Comparison of ENCODE assay signal across 10 cellular contexts in genomic region chr19:9935409-9936062, GRCh38.
A peak's percentile ranks its signal among the peaks of the same experiment; 100 is the strongest.
DNase-seq lines count a peak whose midpoint lies in the region; ATAC-seq and TF ChIP-seq lines count a peak whose summit lies in the region.
"Had no signal": no experiment of that assay in that cellular context is flagged by ENCODE, and none has a peak within 500 bp of the region (broad histone marks: within the 10 kb centered on the region; RNA-seq: fewer than 3 reads in every experiment).

No MANE protein-coding gene starts in this region.

- TF ChIP-seq CTCF in GM13977 (IDR thresholded peaks at IDR 0.05; ENCODE audit: extremely low read depth, insufficient read depth, missing control alignments) (no peak), nephron progenitor cell (IDR thresholded peaks at IDR 0.05) (no peak)

- H3K36me3 ChIP-seq in ACC112 (ENCODE audit: insufficient read depth, low read length) = no peaks in the 10 kb centered on the region
- H3K36me3 ChIP-seq: adrenal gland had no signal

- H3K27me3 Mint-ChIP-seq in central memory CD8-positive, alpha-beta T cell = peaks cover 73% of the 10 kb centered on the region
- peaks cover 44% of the 10 kb centered on the region for H3K27me3 Mint-ChIP-seq in nephron progenitor cell (ENCODE audit: low read depth, poor library complexity)

- peak overlapping the region; percentile 33; the same call in 1 of the 2 replicates for H3K4me3 ChIP-seq in ACC112 (ENCODE audit: low read depth, low read length)

- H3K4me1 ChIP-seq in ACC112 (ENCODE audit: control insufficient read depth, insufficient read depth, low read length, unreplicated experiment) = no peaks in the 10 kb centered on the region

- DNase-seq in GM13977 (ENCODE audit: low spot score) = peak; percentile 48
- DNase-seq in central memory CD8-positive, alpha-beta T cell (ENCODE audit: low spot score in 2 of 2) = no peak
- DNase-seq in nephron progenitor cell = no peak
- no peak for DNase-seq in foreskin melanocyte
- DNase-seq: OCI-M1 had no signal

- H3K79me2 ChIP-seq in ACC112 (ENCODE audit: control insufficient read depth, insufficient read depth, low read length, unreplicated experiment) = no peaks in the 10 kb centered on the region

- peaks cover 26% of the 10 kb centered on the region for H3K27me3 ChIP-seq in ACC112 (ENCODE audit: insufficient read depth, low read length)
- H3K27me3 ChIP-seq: adrenal gland had no signal

- no peaks in the 10 kb centered on the region for H3K36me3 Mint-ChIP-seq in central memory CD8-positive, alpha-beta T cell (ENCODE audit: insufficient read depth)
- H3K36me3 Mint-ChIP-seq in nephron progenitor cell (ENCODE audit: low read depth) = no peaks in the 10 kb centered on the region

- no peaks in the 10 kb centered on the region for H3K9me3 Mint-ChIP-seq in central memory CD8-positive, alpha-beta T cell
- H3K9me3 Mint-ChIP-seq in nephron progenitor cell = no peaks in the 10 kb centered on the region

- in situ Hi-C loops in GM13977 (cut with MboI; ENCODE audit: low pct_unique_long_range_greater_than_20kb, low sequenced_read_pairs, unreplicated experiment) = loop anchor here (10.0 to 25.0 kb wide), 2 partner anchors 89 to 327 kb away; partner anchors contain the start of genes ICAM1 and MRPL4

- no peak for ATAC-seq in central memory CD8-positive, alpha-beta T cell (replicated peaks; ENCODE audit: extremely low read depth, poor library complexity, severe bottlenecking)
- ATAC-seq in HG02678 (IDR thresholded peaks at IDR 0.05; ENCODE audit: unreplicated experiment) = no peak
- no peak for ATAC-seq in GM21360 (IDR thresholded peaks at IDR 0.05; ENCODE audit: unreplicated experiment)
- ATAC-seq in HG02798 (IDR thresholded peaks at IDR 0.05; ENCODE audit: poor library complexity, unreplicated experiment) = no peak

- H2AFZ ChIP-seq in ACC112 (ENCODE audit: low read length, unreplicated experiment) = no peak overlapping the region

- H3K4me1 Mint-ChIP-seq in central memory CD8-positive, alpha-beta T cell = peaks cover 40% of the 10 kb centered on the region
- peaks cover 28% of the 10 kb centered on the region for H3K4me1 Mint-ChIP-seq in nephron progenitor cell

- no peak overlapping the region for H3K27ac ChIP-seq in ACC112 (ENCODE audit: low read depth, low read length)

- H3K27ac Mint-ChIP-seq in central memory CD8-positive, alpha-beta T cell (ENCODE audit: low read depth) = no peak overlapping the region
- H3K27ac Mint-ChIP-seq in nephron progenitor cell = peak overlapping the region; percentile 17

- H3K4me3 Mint-ChIP-seq in central memory CD8-positive, alpha-beta T cell = peak overlapping the region; percentile 23
- H3K4me3 Mint-ChIP-seq in nephron progenitor cell = peak overlapping the region; percentile 96
